Comparison of ENCODE assay signal across 32 cellular contexts in the genomic region with DNA sequence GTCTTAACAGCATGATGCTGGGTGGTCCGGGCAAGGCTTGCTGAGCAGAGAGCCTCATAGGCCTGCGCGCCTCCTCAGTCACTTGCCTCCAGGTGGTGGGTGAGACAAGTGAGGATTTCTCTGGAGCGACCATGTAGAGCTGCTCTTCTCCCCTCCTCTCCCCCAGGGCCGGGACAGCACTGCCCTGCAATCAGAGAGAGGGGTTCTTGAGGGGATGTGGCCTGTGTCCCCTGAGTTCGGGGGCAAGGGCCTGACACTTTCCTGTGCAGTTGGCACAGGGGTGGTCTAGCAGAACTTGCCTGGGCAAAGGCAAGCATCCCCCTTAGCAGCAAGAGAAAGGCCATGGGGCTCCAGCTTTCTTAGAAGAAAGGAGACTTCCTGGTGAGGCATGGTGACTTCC.
"Had no signal": no experiment of that assay in that cellular context is flagged by ENCODE, and none has a peak within 500 bp of the region (broad histone marks: within the 10 kb centered on the region; RNA-seq: fewer than 3 reads in every experiment).

No MANE protein-coding gene starts in this region.

- H3K4me3 ChIP-seq: coronary artery, dorsolateral prefrontal cortex, esophagus muscularis mucosa, gastrocnemius medialis had no signal

- H3K4me1 Mint-ChIP-seq: activated CD4-positive, alpha-beta T cell treated with anti-CD3 and anti-CD28 coated beads, Interleukin-2, amount 10 ng/mL, durations not matched to agents 24 days and 14 days; central memory CD8-positive, alpha-beta T cell had no signal

- H3K9me3 Mint-ChIP-seq: activated CD4-positive, alpha-beta memory T cell treated with anti-CD3 and anti-CD28 coated beads for 36 hours; activated CD4-positive, alpha-beta T cell treated with anti-CD3 and anti-CD28 coated beads, Interleukin-2, amount 10 ng/mL, durations not matched to agents 24 days and 14 days; activated T-helper 1 cell treated with anti-CD3 and anti-CD28 coated beads, Interleukin-12 subunit alpha, Interleukin-12 subunit beta, Interleukin-2, Interleukin-4 antibody, amounts not matched to agents 30 ng/mL and 10 ng/mL and 1 ng/mL, durations not matched to agents 14 hours and 24 hours and 36 hours; activated T-helper 2 cell treated with anti-CD3 and anti-CD28 coated beads, Interferon-gamma antibody, Interleukin-2, Interleukin-4, amounts not matched to agents 10 μg/mL and 5 μg/mL and 100 μg/mL, durations not matched to agents 14 hours and 24 hours and 36 hours; central memory CD8-positive, alpha-beta T cell; dendritic cell treated with granulocyte-macrophage colony-stimulating factor and Interleukin-4, amounts not matched to agents 40 ng/mL and 50 ng/mL, for 4 days had no signal

- H3K27ac ChIP-seq: brain microvascular endothelial cell, coronary artery, dorsolateral prefrontal cortex, esophagus muscularis mucosa, foreskin keratinocyte, gastrocnemius medialis had no signal

- H3K36me3 Mint-ChIP-seq: activated CD4-positive, alpha-beta memory T cell treated with anti-CD3 and anti-CD28 coated beads for 36 hours; activated CD8-positive, alpha-beta memory T cell treated with anti-CD3 and anti-CD28 coated beads, Interleukin-2, amount 10 ng/mL, durations not matched to agents 7 days and 5 days; activated naive CD8-positive, alpha-beta T cell had no signal

- H3K36me3 ChIP-seq: brain microvascular endothelial cell, esophagus muscularis mucosa, gastrocnemius medialis had no signal

- ATAC-seq: activated CD4-positive, alpha-beta T cell treated with anti-CD3 and anti-CD28 coated beads for 36 hours; activated CD8-positive, alpha-beta memory T cell treated with anti-CD3 and anti-CD28 coated beads, Interleukin-2, amount 10 ng/mL, durations not matched to agents 7 days and 5 days; activated CD8-positive, alpha-beta T cell treated with anti-CD3 and anti-CD28 coated beads, Interleukin-2, amount 10 ng/mL, durations not matched to agents 7 days and 5 days; foreskin keratinocyte; gastrocnemius medialis had no signal

- FAIRE-seq: astrocyte, bronchial epithelial cell had no signal

- H3K4me1 ChIP-seq: foreskin keratinocyte had no signal

- DNase-seq: activated CD4-positive, alpha-beta memory T cell treated with anti-CD3 and anti-CD28 coated beads for 36 hours; activated CD4-positive, alpha-beta T cell treated with anti-CD3 and anti-CD28 coated beads for 36 hours; activated CD4-positive, alpha-beta T cell treated with anti-CD3 and anti-CD28 coated beads, Interleukin-2, amount 10 ng/mL, durations not matched to agents 24 days and 14 days; activated CD4-positive, CD25-positive, alpha-beta regulatory T cell; activated CD4-positive, CD25-positive, alpha-beta regulatory T cell treated with anti-CD3 and anti-CD28 coated beads, Interleukin-2, amount 50 U/mL, for 72 hours; activated CD8-positive, alpha-beta memory T cell treated with anti-CD3 and anti-CD28 coated beads, Interleukin-2, amount 10 ng/mL, durations not matched to agents 7 days and 5 days; activated CD8-positive, alpha-beta memory T cell treated with anti-CD3 and anti-CD28 coated beads, Interleukin-2, amount 50 U/mL, for 4 hours; activated CD8-positive, alpha-beta T cell treated with anti-CD3 and anti-CD28 coated beads, Interleukin-2, amount 10 ng/mL, durations not matched to agents 7 days and 5 days; activated gamma-delta T cell treated with Interleukin-2 at 50 U/mL for 16 hours; activated naive CD4-positive, alpha-beta T cell treated with anti-CD3 and anti-CD28 coated beads, Interleukin-2, amount 50 U/mL, for 16 hours; activated naive CD4-positive, alpha-beta T cell treated with Interleukin-2 at 50 U/mL for 16 hours; activated T-cell treated with anti-CD3 and anti-CD28 coated beads, Interleukin-2, amount 50 U/mL, for 1 hour; activated T-cell treated with anti-CD3 and anti-CD28 coated beads, Interleukin-2, amount 50 U/mL, for 48 hours; amniotic stem cell; anterior cingulate cortex; brain microvascular endothelial cell; dorsolateral prefrontal cortex; effector memory CD4-positive, alpha-beta T cell; erythroblast; foreskin keratinocyte; gastrocnemius medialis; glutamatergic neuron; T-helper 2 cell had no signal

- H3K27me3 ChIP-seq: dorsolateral prefrontal cortex, esophagus muscularis mucosa had no signal

- H3K4me3 Mint-ChIP-seq: activated CD4-positive, alpha-beta memory T cell treated with anti-CD3 and anti-CD28 coated beads for 36 hours; activated CD4-positive, alpha-beta T cell treated with anti-CD3 and anti-CD28 coated beads for 36 hours; activated CD4-positive, alpha-beta T cell treated with anti-CD3 and anti-CD28 coated beads, Interleukin-2, amount 10 ng/mL, durations not matched to agents 24 days and 14 days; activated CD8-positive, alpha-beta memory T cell treated with anti-CD3 and anti-CD28 coated beads, Interleukin-2, amount 10 ng/mL, durations not matched to agents 7 days and 5 days; activated CD8-positive, alpha-beta T cell treated with anti-CD3 and anti-CD28 coated beads, Interleukin-2, amount 10 ng/mL, durations not matched to agents 7 days and 5 days; activated naive CD8-positive, alpha-beta T cell; activated T-helper 1 cell treated with anti-CD3 and anti-CD28 coated beads, Interleukin-12 subunit alpha, Interleukin-12 subunit beta, Interleukin-2, Interleukin-4 antibody, amounts not matched to agents 30 ng/mL and 10 ng/mL and 1 ng/mL, durations not matched to agents 14 hours and 24 hours and 36 hours; central memory CD8-positive, alpha-beta T cell; dendritic cell treated with granulocyte-macrophage colony-stimulating factor and Interleukin-4, amounts not matched to agents 40 ng/mL and 50 ng/mL, for 4 days had no signal

- H3K27me3 Mint-ChIP-seq: activated CD4-positive, alpha-beta memory T cell treated with anti-CD3 and anti-CD28 coated beads for 36 hours; activated naive CD8-positive, alpha-beta T cell had no signal

- H3K27ac Mint-ChIP-seq: activated CD4-positive, alpha-beta memory T cell treated with anti-CD3 and anti-CD28 coated beads for 36 hours; activated CD4-positive, alpha-beta T cell treated with anti-CD3 and anti-CD28 coated beads for 36 hours; activated CD4-positive, alpha-beta T cell treated with anti-CD3 and anti-CD28 coated beads, Interleukin-2, amount 10 ng/mL, durations not matched to agents 24 days and 14 days; activated CD8-positive, alpha-beta memory T cell treated with anti-CD3 and anti-CD28 coated beads, Interleukin-2, amount 10 ng/mL, durations not matched to agents 7 days and 5 days; activated CD8-positive, alpha-beta T cell treated with anti-CD3 and anti-CD28 coated beads, Interleukin-2, amount 10 ng/mL, durations not matched to agents 7 days and 5 days; activated naive CD8-positive, alpha-beta T cell; activated T-helper 1 cell treated with anti-CD3 and anti-CD28 coated beads, Interleukin-12 subunit alpha, Interleukin-12 subunit beta, Interleukin-2, Interleukin-4 antibody, amounts not matched to agents 30 ng/mL and 10 ng/mL and 1 ng/mL, durations not matched to agents 14 hours and 24 hours and 36 hours; activated T-helper 2 cell treated with anti-CD3 and anti-CD28 coated beads, Interferon-gamma antibody, Interleukin-2, Interleukin-4, amounts not matched to agents 10 μg/mL and 5 μg/mL and 100 μg/mL, durations not matched to agents 14 hours and 24 hours and 36 hours; dendritic cell treated with granulocyte-macrophage colony-stimulating factor and Interleukin-4, amounts not matched to agents 40 ng/mL and 50 ng/mL, for 4 days had no signal

- H3K9me3 ChIP-seq: esophagus muscularis mucosa, gastrocnemius medialis had no signal
